Comparison of ENCODE assay signal across 21 cellular contexts in the genomic region with DNA sequence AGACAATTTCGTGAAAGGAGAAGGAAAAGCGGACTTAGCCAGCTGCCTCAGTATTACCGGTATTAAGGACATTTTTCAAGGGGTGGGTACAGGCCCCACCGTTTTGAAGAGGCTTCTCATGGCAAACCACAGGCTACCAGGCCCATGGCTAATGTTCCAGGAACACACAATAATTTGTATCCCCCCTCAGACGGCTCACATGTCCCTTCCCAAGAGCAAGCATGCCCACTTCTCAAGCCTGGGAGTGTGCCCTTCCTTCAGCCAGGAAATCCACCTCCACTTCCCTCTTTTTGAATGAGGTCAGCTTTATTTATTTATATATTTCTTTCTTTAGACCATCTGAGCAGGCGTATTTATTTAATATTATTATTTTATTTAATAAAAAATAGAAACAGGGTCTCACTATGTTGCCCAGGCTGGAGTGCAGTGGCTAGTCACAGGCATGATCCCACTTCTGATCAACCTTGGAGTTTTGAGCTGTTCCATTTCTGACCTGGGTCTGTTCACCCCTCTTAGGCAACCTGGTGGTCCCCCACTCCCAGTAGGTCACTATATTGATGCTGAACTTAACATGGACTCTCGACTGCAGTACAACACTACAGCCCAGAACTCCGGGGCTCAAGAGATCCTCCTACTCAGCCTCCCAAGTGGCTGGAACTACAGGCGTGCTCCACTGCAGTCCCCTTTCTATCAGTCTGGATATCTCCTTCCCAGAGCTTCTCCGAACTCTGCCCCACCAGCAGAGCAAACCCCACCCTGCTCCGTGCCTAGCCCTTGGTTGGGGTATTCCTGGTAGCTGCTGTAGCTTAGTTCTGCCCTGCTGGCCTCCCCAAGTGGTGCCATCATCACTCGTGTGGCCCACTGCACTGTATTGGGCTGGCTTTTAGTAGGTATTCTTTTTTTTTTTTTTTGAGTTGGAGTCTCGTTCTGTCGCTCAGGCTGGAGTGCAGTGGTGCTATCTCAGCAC. TPM values are rescaled to one million over a fixed set of nuclear protein-coding genes. Genes with fewer than 3 reads are reported as not detected.
DNase-seq lines count a peak whose midpoint lies in the region; ATAC-seq, FAIRE-seq and TF ChIP-seq lines count a peak whose summit lies in the region.
"Had no signal": no experiment of that assay in that cellular context is flagged by ENCODE, and none has a peak within 500 bp of the region (broad histone marks: within the 10 kb centered on the region; RNA-seq: fewer than 3 reads in every experiment).

No MANE protein-coding gene starts in this region.

- TF ChIP-seq CTCF in RWPE2 (IDR thresholded peaks at IDR 0.05; ENCODE audit: poor library complexity, severe bottlenecking) (no peak), kidney (IDR thresholded peaks at IDR 0.05; ENCODE audit: borderline replicate concordance, extremely low read depth, insufficient read depth) (no peak), thyroid gland (IDR thresholded peaks at IDR 0.05) (no peak), MM.1S (IDR thresholded peaks at IDR 0.05; ENCODE audit: low read length) (no peak)

- H3K27ac ChIP-seq in RWPE2 (ENCODE audit: poor library complexity, severe bottlenecking) (no peak overlapping the region), kidney (ENCODE audit: low read depth in 2 of 2, low read length in 2 of 2) (no peak overlapping the region), thyroid gland (no peak overlapping the region), MM.1S (ENCODE audit: low read length) (no peak overlapping the region)
- no peak overlapping the region for H3K27ac ChIP-seq in effector memory CD4-positive, alpha-beta T cell (ENCODE audit: insufficient read depth, low read length, poor library complexity, severe bottlenecking)
- H3K27ac ChIP-seq: epithelial cell of prostate, gastroesophageal sphincter, pancreas, thoracic aorta had no signal

- peak overlapping the region in 1 of 2 donors; percentile 83 for H3K27ac Mint-ChIP-seq in stimulated activated naive CD8-positive, alpha-beta T cell treated with anti-CD3 and anti-CD28 coated beads, Interleukin-15, amount 100 ng/mL, for 72 hours

- H3K4me3 ChIP-seq in RWPE2 (ENCODE audit: severe bottlenecking): no peak overlapping the region
- H3K4me3 ChIP-seq in kidney (ENCODE audit: low read length in 2 of 2): no peak overlapping the region
- H3K4me3 ChIP-seq in thyroid gland (replicated peaks in 1 of 3): no peak overlapping the region
- H3K4me3 ChIP-seq in effector memory CD4-positive, alpha-beta T cell (ENCODE audit: insufficient read depth, low read depth, low read length, poor library complexity, severe bottlenecking): no peak overlapping the region
- no peak overlapping the region for H3K4me3 ChIP-seq in MM.1S (ENCODE audit: low read length)
- H3K4me3 ChIP-seq: gastroesophageal sphincter, pancreas, thoracic aorta had no signal

- no peak for TF ChIP-seq POLR2A in thyroid gland (IDR thresholded peaks at IDR 0.05)

- DNase-seq in stimulated activated naive CD8-positive, alpha-beta T cell treated with anti-CD3 and anti-CD28 coated beads, Interleukin-15, amount 100 ng/mL, for 72 hours: no peak
- DNase-seq in stimulated activated naive CD8-positive, alpha-beta T cell treated with anti-CD3 and anti-CD28 coated beads, Interleukin-15, Interleukin-2, amounts not matched to agents 100 U/mL and 50 U/mL, for 24 hours: no peak
- DNase-seq in RWPE2 (ENCODE audit: low spot score) (no peak), kidney (peak; percentile 25), thyroid gland (no peak), MM.1S (no peak)
- no peak for DNase-seq in effector memory CD4-positive, alpha-beta T cell
- DNase-seq: activated naive CD4-positive, alpha-beta T cell treated with anti-CD3 and anti-CD28 coated beads, Interleukin-2, amount 50 U/mL, for 16 hours; left ventricle myocardium superior; NCI-H1436; pancreas; stimulated activated CD4-positive, alpha-beta T cell treated with anti-CD3 and anti-CD28 coated beads, Interleukin-4, amount 100 ng/mL, for 24 hours; T-helper 2 cell had no signal

- WGBS in thyroid gland, 2 donors: 85 to 90% methylated on average over 14 of the region's 14 CpGs

- no peaks in the 10 kb centered on the region for H3K27me3 Mint-ChIP-seq in stimulated activated naive CD8-positive, alpha-beta T cell treated with anti-CD3 and anti-CD28 coated beads, Interleukin-15, amount 100 ng/mL, for 72 hours
- H3K27me3 Mint-ChIP-seq: brain had no signal

- H3K27me3 ChIP-seq in RWPE2 (ENCODE audit: insufficient read depth, poor library complexity, severe bottlenecking) (no peaks in the 10 kb centered on the region), thyroid gland (no peaks in the 10 kb centered on the region), MM.1S (replicated peaks; ENCODE audit: insufficient read depth, low read length) (no peaks in the 10 kb centered on the region)
- H3K27me3 ChIP-seq in effector memory CD4-positive, alpha-beta T cell (replicated peaks; ENCODE audit: control insufficient read depth, insufficient read depth, low read length, poor library complexity, severe bottlenecking): no peaks in the 10 kb centered on the region
- H3K27me3 ChIP-seq: gastroesophageal sphincter, pancreas had no signal

- H3K9me3 Mint-ChIP-seq in stimulated activated naive CD8-positive, alpha-beta T cell treated with anti-CD3 and anti-CD28 coated beads, Interleukin-15, amount 100 ng/mL, for 72 hours: no peaks in the 10 kb centered on the region

- H3K9me3 ChIP-seq in RWPE2 (ENCODE audit: severe bottlenecking) (no peaks in the 10 kb centered on the region), kidney (ENCODE audit: control insufficient read depth in 1 of 2, low read length in 2 of 2) (no peaks in the 10 kb centered on the region), thyroid gland (no peaks in the 10 kb centered on the region), MM.1S (replicated peaks; ENCODE audit: insufficient read depth, low read length) (no peaks in the 10 kb centered on the region)
- no peaks in the 10 kb centered on the region for H3K9me3 ChIP-seq in effector memory CD4-positive, alpha-beta T cell (ENCODE audit: control insufficient read depth, low read length)
- H3K9me3 ChIP-seq: gastroesophageal sphincter, pancreas, thoracic aorta had no signal

- H3K4me3 Mint-ChIP-seq in stimulated activated naive CD8-positive, alpha-beta T cell treated with anti-CD3 and anti-CD28 coated beads, Interleukin-15, amount 100 ng/mL, for 72 hours: no peak overlapping the region
- H3K4me3 Mint-ChIP-seq: brain had no signal

- H3K4me1 Mint-ChIP-seq in stimulated activated naive CD8-positive, alpha-beta T cell treated with anti-CD3 and anti-CD28 coated beads, Interleukin-15, amount 100 ng/mL, for 72 hours: peaks cover 25% of the 10 kb centered on the region

- H2AFZ ChIP-seq in MM.1S (ENCODE audit: low read length): no peak overlapping the region

- no peaks in the 10 kb centered on the region for H3K79me2 ChIP-seq in MM.1S (ENCODE audit: low read length)

- no peak overlapping the region for H3K9ac ChIP-seq in kidney (ENCODE audit: low read length in 2 of 2)
- no peak overlapping the region for H3K9ac ChIP-seq in MM.1S (ENCODE audit: low read length)

- no peak overlapping the region for H3K4me2 ChIP-seq in MM.1S (ENCODE audit: low read depth, low read length)

- no peaks in the 10 kb centered on the region for H3K9me2 ChIP-seq in MM.1S (replicated peaks; ENCODE audit: insufficient read depth, low read length)

- H3K4me1 ChIP-seq in RWPE2 (ENCODE audit: insufficient read depth, poor library complexity, severe bottlenecking): peaks cover under 1% of the 10 kb centered on the region
- no peaks in the 10 kb centered on the region for H3K4me1 ChIP-seq in kidney (ENCODE audit: control insufficient read depth in 1 of 2, insufficient read depth in 1 of 2, low read depth in 1 of 2, low read length in 2 of 2)
- no peaks in the 10 kb centered on the region for H3K4me1 ChIP-seq in thyroid gland
- no peaks in the 10 kb centered on the region for H3K4me1 ChIP-seq in effector memory CD4-positive, alpha-beta T cell (ENCODE audit: control insufficient read depth, insufficient read depth, low read length, poor library complexity, severe bottlenecking)
- H3K4me1 ChIP-seq in MM.1S (ENCODE audit: low read length): no peaks in the 10 kb centered on the region

- no peak for FAIRE-seq in kidney (lab: Jason Lieb, UNC)
- FAIRE-seq: H1, pancreas had no signal

- H3K36me3 ChIP-seq in RWPE2 (ENCODE audit: low read depth): peaks cover 32% of the 10 kb centered on the region
- peaks cover 25 to 29% of the 10 kb centered on the region in 2 donors for H3K36me3 ChIP-seq in kidney (ENCODE audit: control insufficient read depth in 1 of 2, insufficient read depth in 2 of 2, low read length in 2 of 2)
- peaks cover 28 to 37% of the 10 kb centered on the region in 2 donors for H3K36me3 ChIP-seq in thyroid gland
- peaks cover 26% of the 10 kb centered on the region for H3K36me3 ChIP-seq in effector memory CD4-positive, alpha-beta T cell (ENCODE audit: control insufficient read depth, insufficient read depth, low read length)
- no peaks in the 10 kb centered on the region for H3K36me3 ChIP-seq in MM.1S (replicated peaks; ENCODE audit: insufficient read depth, low read length)

- no peaks in the 10 kb centered on the region for H4K20me1 ChIP-seq in MM.1S (ENCODE audit: insufficient read depth, low read length)

- ATAC-seq in stimulated activated naive CD8-positive, alpha-beta T cell treated with anti-CD3 and anti-CD28 coated beads, Interleukin-15, amount 100 ng/mL, for 72 hours: peak; percentile 64
- ATAC-seq in stimulated activated naive CD8-positive, alpha-beta T cell treated with anti-CD3 and anti-CD28 coated beads, Interleukin-15, Interleukin-2, amounts not matched to agents 100 U/mL and 50 U/mL, for 24 hours: no peak
- ATAC-seq in RWPE2 (ENCODE audit: low read depth) (peak; percentile 10), HG03097 (IDR thresholded peaks at IDR 0.05; ENCODE audit: low FRiP score, unreplicated experiment) (no peak)
- ATAC-seq: activated CD4-positive, CD25-positive, alpha-beta regulatory T cell treated with anti-CD3 and anti-CD28 coated beads, Interleukin-2, amount 50 U/mL, for 24 hours; gastroesophageal sphincter; left ventricle myocardium superior; Right ventricle myocardium inferior had no signal

- peaks cover 6% of the 10 kb centered on the region; the same call in 1 of the 2 replicates for H3F3A ChIP-seq in MM.1S (ENCODE audit: insufficient read depth, low read length)

- intact Hi-C loops in kidney (cut with DNase I) (no loop called here), thyroid gland (cut with DNase I) (no loop called here)

RNA-seq across cellular contexts. Expression of gene HSP90AA1, which starts 9.8 kb away (rescaled TPM):
- total RNA-seq in kidney (409 TPM), thyroid gland (100 to 1,000 TPM; 217 to 405 (median 278) TPM)
- 455 TPM for polyA plus RNA-seq in kidney (ENCODE audit: insufficient read depth, low read depth, low replicate concordance)

Comparison
In these comparisons a context has a peak if more than half of its experiments do, and no peak if none do; other contexts are left out.
1. ATAC-seq: peak in stimulated activated naive CD8-positive, alpha-beta T cell treated with anti-CD3 and anti-CD28 coated beads, Interleukin-15, amount 100 ng/mL, for 72 hours (single experiment) and RWPE2 (single experiment); none in stimulated activated naive CD8-positive, alpha-beta T cell treated with anti-CD3 and anti-CD28 coated beads, Interleukin-15, Interleukin-2, amounts not matched to agents 100 U/mL and 50 U/mL, for 24 hours (single experiment) and HG03097 (single experiment).